Comparison of ENCODE assay signal across 15 cellular contexts in the genomic region with DNA sequence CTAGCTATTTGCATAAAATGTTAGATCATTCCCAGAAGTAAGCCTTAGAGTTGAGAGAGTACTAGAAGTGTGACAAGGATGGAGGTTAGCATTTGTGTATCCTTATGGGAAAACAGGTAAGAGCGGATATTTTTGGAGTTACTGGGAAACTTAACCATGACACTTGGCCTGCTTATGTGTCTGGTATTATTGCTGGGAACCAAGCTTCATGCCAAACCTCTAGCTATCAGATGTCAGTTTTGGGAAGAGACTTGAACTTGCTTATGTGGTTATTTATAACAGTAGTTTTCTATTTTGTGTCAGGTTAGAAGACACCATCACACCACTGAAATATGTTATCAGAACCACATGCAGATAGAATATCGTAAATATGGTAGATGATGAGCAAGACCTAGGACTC.
DNase-seq lines count a peak whose midpoint lies in the region; ATAC-seq and TF ChIP-seq lines count a peak whose summit lies in the region.
"Had no signal": no experiment of that assay in that cellular context is flagged by ENCODE, and none has a peak within 500 bp of the region (broad histone marks: within the 10 kb centered on the region; RNA-seq: fewer than 3 reads in every experiment).

No MANE protein-coding gene starts in this region.

- H3K36me3 ChIP-seq in HCT116 (ENCODE audit: control insufficient read depth in 1 of 2, insufficient read depth in 2 of 2, low read length in 2 of 2) (no peaks in the 10 kb centered on the region), gastrocnemius medialis (no peaks in the 10 kb centered on the region)

- ATAC-seq in activated T-cell treated with anti-CD3 and anti-CD28 coated beads, Interleukin-2, amount 50 U/mL, for 72 hours (replicated peaks in 1 of 2): no peak
- no peak for ATAC-seq in HCT116
- peak; percentile 33 to 80 for ATAC-seq in gastrocnemius medialis

- no peak for TF ChIP-seq CTCF in HCT116 (IDR thresholded peaks at IDR 0.05 in 2 of 3, conservative IDR thresholded peaks at IDR 0.05 in 1 of 3; ENCODE audit: borderline replicate concordance in 1 of 3, insufficient read depth in 1 of 3, low read depth in 2 of 3, low read length in 2 of 3)
- no peak for TF ChIP-seq CTCF in gastrocnemius medialis (IDR thresholded peaks at IDR 0.05 in 4 of 5, conservative IDR thresholded peaks at IDR 0.05 in 1 of 5)
- TF ChIP-seq CTCF in progenitor cell of endocrine pancreas (IDR thresholded peaks at IDR 0.05; ENCODE audit: unreplicated experiment): no peak

- no peaks in the 10 kb centered on the region for H3K79me2 ChIP-seq in HCT116 (ENCODE audit: insufficient read depth, low read length)

- RAD21 ChIA-PET in HCT116 (lab: Charles Lee; ENCODE audit: low non-redundant PET in 1 of 2, low total read pairs in 2 of 2, uncharacterized antibody in 2 of 2, unreplicated experiment in 2 of 2): no interaction called here

- intact Hi-C loops in HCT116 (cut with micrococcal nuclease): no loop called here
- intact Hi-C loops in gastrocnemius medialis (cut with DNase I; ENCODE audit: low total_unique reads): no loop called here

- no peak overlapping the region for H3K4me2 ChIP-seq in HCT116 (ENCODE audit: low read length)
- H3K4me2 ChIP-seq: A549 had no signal

- H3K9me3 ChIP-seq in HCT116 (ENCODE audit: control insufficient read depth in 1 of 2, insufficient read depth in 1 of 2, low read depth in 1 of 2, low read length in 2 of 2) (no peaks in the 10 kb centered on the region), gastrocnemius medialis (no peaks in the 10 kb centered on the region)
- H3K9me3 ChIP-seq: A549, Caco-2 had no signal

- TF ChIP-seq POLR2A in HCT116 (IDR thresholded peaks at IDR 0.05; ENCODE audit: borderline replicate concordance, extremely low read depth, insufficient read depth, insufficient read length) (no peak), gastrocnemius medialis (IDR thresholded peaks at IDR 0.05) (no peak)

- DNase-seq in activated T-cell treated with anti-CD3 and anti-CD28 coated beads, Interleukin-2, amount 50 U/mL, for 72 hours: no peak
- DNase-seq in activated T-cell treated with anti-CD3 and anti-CD28 coated beads, Interleukin-2, amount 50 U/mL, for 48 hours: no peak
- no peak for DNase-seq in HCT116 (ENCODE audit: low read depth, low spot score)
- peak; percentile 9 for DNase-seq in fibroblast of gingiva (ENCODE audit: low read depth)
- peak in 1 of 2 donors; percentile 32 for DNase-seq in gastrocnemius medialis
- DNase-seq in amygdala (lab: John Stamatoyannopoulos, UW): no peak
- no peak for DNase-seq in progenitor cell of endocrine pancreas (ENCODE audit: low spot score, unreplicated experiment)
- no peak for DNase-seq in HuH-7.5 (ENCODE audit: low spot score)
- DNase-seq: Caco-2; CD4-positive, alpha-beta T cell; GOT3; H7 had no signal

- no peaks in the 10 kb centered on the region for H3K36me3 Mint-ChIP-seq in activated T-cell treated with anti-CD3 and anti-CD28 coated beads, Interleukin-2, amount 50 U/mL, for 72 hours (ENCODE audit: insufficient read depth in 2 of 2)
- no peaks in the 10 kb centered on the region for H3K36me3 Mint-ChIP-seq in progenitor cell of endocrine pancreas (ENCODE audit: insufficient read depth)

- peaks cover 51 to 56% of the 10 kb centered on the region in 2 experiments for H3K4me1 ChIP-seq in HCT116 (ENCODE audit: control insufficient read depth in 1 of 2, insufficient read depth in 2 of 2, low read length in 2 of 2)
- H3K4me1 ChIP-seq in gastrocnemius medialis: peaks cover 43 to 47% of the 10 kb centered on the region in 2 donors
- H3K4me1 ChIP-seq: Caco-2 had no signal

- H3K9ac ChIP-seq in HCT116 (ENCODE audit: low read length): no peak overlapping the region

- H3K27ac ChIP-seq in HCT116 (ENCODE audit: low read depth, low read length) (peak overlapping the region; percentile 99; the same call in 1 of the 2 replicates), gastrocnemius medialis (peak overlapping the region; percentile 74 to 86 (median 82))
- H3K27ac ChIP-seq: 22Rv1, A549, C4-2B had no signal

- peak overlapping the region; percentile 17 for H3K27ac Mint-ChIP-seq in activated T-cell treated with anti-CD3 and anti-CD28 coated beads, Interleukin-2, amount 50 U/mL, for 72 hours
- no peak overlapping the region for H3K27ac Mint-ChIP-seq in progenitor cell of endocrine pancreas

- BruUV-seq in HCT116 (replicated peaks; lab: Mats Ljungman, UMichigan): no TSS peak

- H3K9me3 Mint-ChIP-seq in activated T-cell treated with anti-CD3 and anti-CD28 coated beads, Interleukin-2, amount 50 U/mL, for 72 hours: no peaks in the 10 kb centered on the region
- H3K9me3 Mint-ChIP-seq in progenitor cell of endocrine pancreas (ENCODE audit: low read depth): no peaks in the 10 kb centered on the region
- H3K9me3 Mint-ChIP-seq: CD4-positive, alpha-beta T cell had no signal

- H4K20me1 ChIP-seq in HCT116 (ENCODE audit: insufficient read depth): no peaks in the 10 kb centered on the region

- H3K27me3 Mint-ChIP-seq in activated T-cell treated with anti-CD3 and anti-CD28 coated beads, Interleukin-2, amount 50 U/mL, for 72 hours (ENCODE audit: low read depth): no peaks in the 10 kb centered on the region
- H3K27me3 Mint-ChIP-seq in progenitor cell of endocrine pancreas: no peaks in the 10 kb centered on the region
- H3K27me3 Mint-ChIP-seq: CD4-positive, alpha-beta T cell had no signal

- no peaks in the 10 kb centered on the region for H3K9me2 ChIP-seq in HCT116 (ENCODE audit: insufficient read depth)

- H3K4me3 ChIP-seq in HCT116 (replicated peaks in 1 of 2; ENCODE audit: low read depth in 1 of 2, low read length in 2 of 2): no peak overlapping the region
- no peak overlapping the region for H3K4me3 ChIP-seq in gastrocnemius medialis
- H3K4me3 ChIP-seq: A549 had no signal

- CTCF ChIA-PET in HCT116 (lab: Charles Lee): interaction anchor here (1.1 kb wide), 1 partner anchor 32 kb away, joined by 4 read pairs; no protein-coding TSS in a partner anchor

- H3K4me3 Mint-ChIP-seq in activated T-cell treated with anti-CD3 and anti-CD28 coated beads, Interleukin-2, amount 50 U/mL, for 72 hours: no peak overlapping the region
- H3K4me3 Mint-ChIP-seq in progenitor cell of endocrine pancreas (ENCODE audit: low read depth): no peak overlapping the region
- H3K4me3 Mint-ChIP-seq: CD4-positive, alpha-beta T cell had no signal

- TF ChIP-seq RAD21 in HCT116 (IDR thresholded peaks at IDR 0.05; ENCODE audit: low read depth): no peak

- peaks cover 30% of the 10 kb centered on the region for H3K4me1 Mint-ChIP-seq in activated T-cell treated with anti-CD3 and anti-CD28 coated beads, Interleukin-2, amount 50 U/mL, for 72 hours (ENCODE audit: low read depth)
- H3K4me1 Mint-ChIP-seq in progenitor cell of endocrine pancreas (ENCODE audit: low read depth): peaks cover 4% of the 10 kb centered on the region

- no peak overlapping the region for H2AFZ ChIP-seq in HCT116 (ENCODE audit: low read depth, low read length, poor library complexity, severe bottlenecking)

- H3K27me3 ChIP-seq in HCT116 (ENCODE audit: insufficient read depth, low read length) (no peaks in the 10 kb centered on the region), gastrocnemius medialis (no peaks in the 10 kb centered on the region)

- in situ Hi-C loops in gastrocnemius medialis (cut with MboI; ENCODE audit: low sequenced_read_pairs in 4 of 4): no loop called here

- POLR2A ChIA-PET in HCT116 (lab: Charles Lee): interaction anchor here (1.1 to 1.2 kb wide), 2 partner anchors 9 to 47 kb away, joined by 3 read pairs; no protein-coding TSS in a partner anchor

TF ChIP-seq in HCT116, 20 proteins besides CTCF, POLR2A, EP300 and RAD21 (continues in another document):
- TF ChIP-seq FOSL1 (IDR thresholded peaks at IDR 0.05; ENCODE audit: low read depth) (no peak), YY1 (IDR thresholded peaks at IDR 0.05; ENCODE audit: extremely low read depth, insufficient replicate concordance, low read depth, low read length) (no peak), TCF7L2 (IDR thresholded peaks at IDR 0.05; ENCODE audit: borderline replicate concordance, extremely low read depth, insufficient read depth, insufficient read length) (no peak), CEBPB (IDR thresholded peaks at IDR 0.05; ENCODE audit: low read depth) (no peak), EZH2 (IDR thresholded peaks at IDR 0.05) (no peak)
- TF ChIP-seq, protein P1, sequence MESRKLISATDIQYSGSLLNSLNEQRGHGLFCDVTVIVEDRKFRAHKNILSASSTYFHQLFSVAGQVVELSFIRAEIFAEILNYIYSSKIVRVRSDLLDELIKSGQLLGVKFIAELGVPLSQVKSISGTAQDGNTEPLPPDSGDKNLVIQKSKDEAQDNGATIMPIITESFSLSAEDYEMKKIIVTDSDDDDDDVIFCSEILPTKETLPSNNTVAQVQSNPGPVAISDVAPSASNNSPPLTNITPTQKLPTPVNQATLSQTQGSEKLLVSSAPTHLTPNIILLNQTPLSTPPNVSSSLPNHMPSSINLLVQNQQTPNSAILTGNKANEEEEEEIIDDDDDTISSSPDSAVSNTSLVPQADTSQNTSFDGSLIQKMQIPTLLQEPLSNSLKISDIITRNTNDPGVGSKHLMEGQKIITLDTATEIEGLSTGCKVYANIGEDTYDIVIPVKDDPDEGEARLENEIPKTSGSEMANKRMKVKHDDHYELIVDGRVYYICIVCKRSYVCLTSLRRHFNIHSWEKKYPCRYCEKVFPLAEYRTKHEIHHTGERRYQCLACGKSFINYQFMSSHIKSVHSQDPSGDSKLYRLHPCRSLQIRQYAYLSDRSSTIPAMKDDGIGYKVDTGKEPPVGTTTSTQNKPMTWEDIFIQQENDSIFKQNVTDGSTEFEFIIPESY (IDR thresholded peaks at IDR 0.05; ENCODE audit: extremely low read depth, insufficient replicate concordance, low read length): no peak

Comparison
In these comparisons a context has a peak if more than half of its experiments do, and no peak if none do; other contexts are left out.
1. ATAC-seq: peak in gastrocnemius medialis (2 of 2); none in activated T-cell treated with anti-CD3 and anti-CD28 coated beads, Interleukin-2, amount 50 U/mL, for 72 hours (0 of 2) and HCT116 (single experiment).